18 cellular contexts compared by ENCODE assay signal in genomic region chr1:31487894-31488293, GRCh38.
A peak's percentile ranks its signal among the peaks of the same experiment; 100 is the strongest.
DNase-seq lines count a peak whose midpoint lies in the region; ATAC-seq and TF ChIP-seq lines count a peak whose summit lies in the region.
"Had no signal": no experiment of that assay in that cellular context is flagged by ENCODE, and none has a peak within 500 bp of the region (broad histone marks: within the 10 kb centered on the region; RNA-seq: fewer than 3 reads in every experiment).

No MANE protein-coding gene starts in this region.

- H3K4me3 ChIP-seq in trophoblast cell (ENCODE audit: low read depth, low read length), result peak overlapping the region; percentile 20
- H3K4me3 ChIP-seq: HAP-1 had no signal

- no CpG with 5 or more reads among the region's 5 CpGs for WGBS in trophoblast cell (ENCODE audit: extremely low coverage, insufficient coverage, insufficient read length)

- H4K91ac ChIP-seq in trophoblast cell (ENCODE audit: low read depth, low read length), result no peak overlapping the region

- no peak overlapping the region for H2BK5ac ChIP-seq in trophoblast cell (ENCODE audit: low read depth, low read length, poor library complexity)

- H2AK5ac ChIP-seq in trophoblast cell (ENCODE audit: low read length), result no peak overlapping the region

- no peak for DNase-seq in activated CD4-positive, alpha-beta T cell treated with anti-CD3 and anti-CD28 coated beads, Interleukin-2, amount 10 ng/mL, durations not matched to agents 7 days and 5 days
- no peak for DNase-seq in activated CD4-positive, alpha-beta T cell treated with anti-CD3 and anti-CD28 coated beads for 48 hours
- DNase-seq in left colon (no peak), trophoblast cell (peak; percentile 43 to 79), HPDE6-E6E7 (ENCODE audit: extremely low spot score) (no peak), type B pancreatic cell (ENCODE audit: extremely low spot score, unreplicated experiment) (no peak)
- DNase-seq: 8988T, DMS79, KG1, NCI-H1105 treated with DMSO at 0.1 percent for 48 hours, NCI-H187 treated with DMSO at 0.1 percent for 48 hours, NCI-H2171, NCI-H774 had no signal

- no peak for TF ChIP-seq CTCF in type B pancreatic cell (conservative IDR thresholded peaks at IDR 0.05)

- ATAC-seq in left colon, result peak; percentile 53
- ATAC-seq in HG03469 (IDR thresholded peaks at IDR 0.05; ENCODE audit: unreplicated experiment), result no peak
- ATAC-seq: Right ventricle myocardium inferior had no signal

- H3K4me3 Mint-ChIP-seq in activated CD4-positive, alpha-beta T cell treated with anti-CD3 and anti-CD28 coated beads, Interleukin-2, amount 10 ng/mL, durations not matched to agents 7 days and 5 days, result peak overlapping the region; percentile 12
- no peak overlapping the region for H3K4me3 Mint-ChIP-seq in type B pancreatic cell

- no peak overlapping the region for H3K4ac ChIP-seq in trophoblast cell (ENCODE audit: low read depth, low read length)

- no peaks in the 10 kb centered on the region for H3K79me1 ChIP-seq in trophoblast cell (ENCODE audit: low read length)

- H3K36me3 ChIP-seq in KOPT-K1 (ENCODE audit: insufficient read depth, low read length), result no peaks in the 10 kb centered on the region
- H3K36me3 ChIP-seq in trophoblast cell (ENCODE audit: control insufficient read depth in 1 of 2, insufficient read depth in 2 of 2, low read length in 2 of 2), result no peaks in the 10 kb centered on the region
- H3K36me3 ChIP-seq: HAP-1 had no signal

- no peak overlapping the region for H3K4me2 ChIP-seq in trophoblast cell (ENCODE audit: low read length)

- H3K9ac ChIP-seq in trophoblast cell (ENCODE audit: low read length), result peak overlapping the region; percentile 41

- CTCF ChIA-PET in activated CD4-positive, alpha-beta T cell treated with anti-CD3 and anti-CD28 coated beads, Interleukin-2, amount 10 ng/mL, durations not matched to agents 7 days and 5 days (lab: Charles Lee), result interaction anchor here (0.8 kb wide), 1 partner anchor 13 kb away, joined by 3 read pairs; no protein-coding TSS in a partner anchor

- H3K27me3 ChIP-seq in trophoblast cell (ENCODE audit: insufficient read depth, low read length), result no peaks in the 10 kb centered on the region

- POLR2A ChIA-PET in activated CD4-positive, alpha-beta T cell treated with anti-CD3 and anti-CD28 coated beads, Interleukin-2, amount 10 ng/mL, durations not matched to agents 7 days and 5 days (lab: Charles Lee), result no interaction called here

- H2BK120ac ChIP-seq in trophoblast cell (ENCODE audit: insufficient read depth, low read length, poor library complexity), result no peak overlapping the region

- no peak overlapping the region for H3K18ac ChIP-seq in trophoblast cell (ENCODE audit: low read length)

- H3K79me2 ChIP-seq in trophoblast cell (ENCODE audit: control insufficient read depth, insufficient read depth, low read length, poor library complexity), result no peaks in the 10 kb centered on the region

- no peak overlapping the region for H2AFZ ChIP-seq in trophoblast cell (ENCODE audit: insufficient read depth, low read length, poor library complexity)

- peaks cover 4% of the 10 kb centered on the region for H3K36me3 Mint-ChIP-seq in activated CD4-positive, alpha-beta T cell treated with anti-CD3 and anti-CD28 coated beads, Interleukin-2, amount 10 ng/mL, durations not matched to agents 7 days and 5 days (ENCODE audit: low read depth)
- H3K36me3 Mint-ChIP-seq in type B pancreatic cell, result no peaks in the 10 kb centered on the region

- no peak overlapping the region for H4K12ac ChIP-seq in trophoblast cell (ENCODE audit: low read depth, low read length)

- peaks cover 15% of the 10 kb centered on the region for H3K27me3 Mint-ChIP-seq in activated CD4-positive, alpha-beta T cell treated with anti-CD3 and anti-CD28 coated beads, Interleukin-2, amount 10 ng/mL, durations not matched to agents 7 days and 5 days
- peaks cover 8% of the 10 kb centered on the region for H3K27me3 Mint-ChIP-seq in type B pancreatic cell

- peaks cover 20% of the 10 kb centered on the region for H3K4me1 Mint-ChIP-seq in activated CD4-positive, alpha-beta T cell treated with anti-CD3 and anti-CD28 coated beads, Interleukin-2, amount 10 ng/mL, durations not matched to agents 7 days and 5 days
- peaks cover 13% of the 10 kb centered on the region for H3K4me1 Mint-ChIP-seq in type B pancreatic cell (ENCODE audit: unreplicated experiment)

- H3K4me1 ChIP-seq in trophoblast cell (ENCODE audit: control insufficient read depth in 1 of 2, insufficient read depth in 2 of 2, low read length in 2 of 2), result peaks cover 0 to 2% of the 10 kb centered on the region in 2 experiments
- H3K4me1 ChIP-seq: HAP-1 had no signal

- H3K9me3 ChIP-seq in KOPT-K1 (ENCODE audit: insufficient read depth, low read length, poor library complexity, severe bottlenecking) (peaks cover 6% of the 10 kb centered on the region), trophoblast cell (ENCODE audit: insufficient read depth, low read depth, low read length) (no peaks in the 10 kb centered on the region)
- H3K9me3 ChIP-seq: HAP-1 had no signal

- H3K9me3 Mint-ChIP-seq in activated CD4-positive, alpha-beta T cell treated with anti-CD3 and anti-CD28 coated beads, Interleukin-2, amount 10 ng/mL, durations not matched to agents 7 days and 5 days, result peaks cover 12% of the 10 kb centered on the region
- H3K9me3 Mint-ChIP-seq in type B pancreatic cell, result peaks cover 3% of the 10 kb centered on the region

- no peak overlapping the region for H2BK12ac ChIP-seq in trophoblast cell (ENCODE audit: low read length)

- peak overlapping the region; percentile 48 for H3K27ac ChIP-seq in KOPT-K1 (ENCODE audit: low read depth, low read length, poor library complexity, severe bottlenecking)
- no peak overlapping the region for H3K27ac ChIP-seq in trophoblast cell (ENCODE audit: low read depth, low read length)
- H3K27ac ChIP-seq: C4-2B had no signal

- no peak overlapping the region for H4K8ac ChIP-seq in trophoblast cell (ENCODE audit: low read depth, low read length)

- intact Hi-C loops in left colon (cut with DNase I, micrococcal nuclease), result no loop called here

- no peak overlapping the region for H3K23ac ChIP-seq in trophoblast cell (ENCODE audit: low read length)

- H3K27ac Mint-ChIP-seq in activated CD4-positive, alpha-beta T cell treated with anti-CD3 and anti-CD28 coated beads, Interleukin-2, amount 10 ng/mL, durations not matched to agents 7 days and 5 days, result peak overlapping the region; percentile 86
- H3K27ac Mint-ChIP-seq in type B pancreatic cell, result no peak overlapping the region

- no peak overlapping the region for H3K14ac ChIP-seq in trophoblast cell (ENCODE audit: low read length)

Comparison
In these comparisons a context has a peak if more than half of its experiments do, and no peak if none do; other contexts are left out.
1. DNase-seq: peak in trophoblast cell (2 of 2); none in activated CD4-positive, alpha-beta T cell treated with anti-CD3 and anti-CD28 coated beads, Interleukin-2, amount 10 ng/mL, durations not matched to agents 7 days and 5 days (single experiment), activated CD4-positive, alpha-beta T cell treated with anti-CD3 and anti-CD28 coated beads for 48 hours (single experiment), left colon (0 of 2), HPDE6-E6E7 (single experiment) and type B pancreatic cell (single experiment).